Comparison of ENCODE assay signal across 10 cellular contexts in genomic region chr16:65070831-65071230, GRCh38. TPM values are rescaled to one million over a fixed set of nuclear protein-coding genes. Genes with fewer than 3 reads are reported as not detected.
DNase-seq lines count a peak whose midpoint lies in the region; ATAC-seq, FAIRE-seq and TF ChIP-seq lines count a peak whose summit lies in the region.
"Had no signal": no experiment of that assay in that cellular context is flagged by ENCODE, and none has a peak within 500 bp of the region (broad histone marks: within the 10 kb centered on the region; RNA-seq: fewer than 3 reads in every experiment).

No MANE protein-coding gene starts in this region.

- no peak overlapping the region for H3K4me3 Mint-ChIP-seq in MCF 10A (ENCODE audit: unreplicated experiment)
- no peak overlapping the region for H3K4me3 Mint-ChIP-seq in CD8-positive, alpha-beta memory T cell
- H3K4me3 Mint-ChIP-seq: activated naive CD8-positive, alpha-beta T cell treated with anti-CD3 and anti-CD28 coated beads, Interleukin-2, amount 10 ng/mL, durations not matched to agents 7 days and 5 days; stimulated activated naive CD8-positive, alpha-beta T cell treated with anti-CD3 and anti-CD28 coated beads, Interleukin-15, Interleukin-2, amounts not matched to agents 100 ng/mL and 50 ng/mL, for 24 hours had no signal

- FAIRE-seq in HTR-8/SVneo (lab: Jason Lieb, UNC) (no peak), keratinocyte (lab: Jason Lieb, UNC) (peak; percentile 87)

- CTCF ChIA-PET in MCF 10A (lab: Yijun Ruan, JAX) = interaction anchor here (1.7 kb wide), 1 partner anchor 14 kb away, joined by 3 read pairs; no protein-coding TSS in a partner anchor
- CTCF ChIA-PET in CD8-positive, alpha-beta memory T cell (lab: Charles Lee) = no interaction called here

- H3K4me1 ChIP-seq in keratinocyte (ENCODE audit: control insufficient read depth, extremely low read depth, insufficient read depth, low read length) = peaks cover 4% of the 10 kb centered on the region
- H3K4me1 ChIP-seq in stomach smooth muscle (ENCODE audit: control insufficient read depth, insufficient read depth, low read length) = peaks cover 35% of the 10 kb centered on the region
- H3K4me1 ChIP-seq in CD8-positive, alpha-beta memory T cell (ENCODE audit: insufficient read depth, low read length) = no peaks in the 10 kb centered on the region

- intact Hi-C loops in MCF 10A (cut with micrococcal nuclease) = no loop called here

- no peaks in the 10 kb centered on the region for H3K9me3 Mint-ChIP-seq in MCF 10A (ENCODE audit: unreplicated experiment)
- H3K9me3 Mint-ChIP-seq in CD8-positive, alpha-beta memory T cell = peaks cover 2 to 19% (median 10%) of the 10 kb centered on the region in 5 donors
- H3K9me3 Mint-ChIP-seq: activated naive CD8-positive, alpha-beta T cell treated with anti-CD3 and anti-CD28 coated beads, Interleukin-2, amount 10 ng/mL, durations not matched to agents 7 days and 5 days had no signal

- H3K9ac ChIP-seq in keratinocyte (ENCODE audit: control insufficient read depth, extremely low read depth, insufficient read depth, low read length) (no peak overlapping the region), stomach smooth muscle (ENCODE audit: low read length in 2 of 2) (peak overlapping the region; percentile 54 to 66)

- H3K36me3 Mint-ChIP-seq in MCF 10A (ENCODE audit: insufficient read depth, unreplicated experiment) = no peaks in the 10 kb centered on the region
- no peaks in the 10 kb centered on the region for H3K36me3 Mint-ChIP-seq in CD8-positive, alpha-beta memory T cell
- H3K36me3 Mint-ChIP-seq: activated naive CD8-positive, alpha-beta T cell treated with anti-CD3 and anti-CD28 coated beads, Interleukin-2, amount 10 ng/mL, durations not matched to agents 7 days and 5 days had no signal

- POLR2A ChIA-PET in MCF 10A (lab: Yijun Ruan, JAX) = no interaction called here
- POLR2A ChIA-PET in CD8-positive, alpha-beta memory T cell (lab: Charles Lee) = no interaction called here

- H3K4me1 Mint-ChIP-seq in MCF 10A (ENCODE audit: insufficient read depth, unreplicated experiment) = peaks cover 11% of the 10 kb centered on the region
- no peaks in the 10 kb centered on the region for H3K4me1 Mint-ChIP-seq in CD8-positive, alpha-beta memory T cell
- H3K4me1 Mint-ChIP-seq: activated naive CD8-positive, alpha-beta T cell treated with anti-CD3 and anti-CD28 coated beads, Interleukin-2, amount 10 ng/mL, durations not matched to agents 7 days and 5 days had no signal

- no peak overlapping the region for H3K4me2 ChIP-seq in keratinocyte (ENCODE audit: control insufficient read depth, extremely low read depth, insufficient read depth, low read depth, low read length)

- H3K4me3 ChIP-seq in keratinocyte (ENCODE audit: control insufficient read depth in 2 of 3, extremely low read depth in 1 of 3, insufficient read depth in 2 of 3, low read depth in 1 of 3, low read length in 3 of 3) = no peak overlapping the region
- peak overlapping the region; percentile 55 to 71 for H3K4me3 ChIP-seq in stomach smooth muscle (ENCODE audit: low read length in 2 of 2)
- no peak overlapping the region for H3K4me3 ChIP-seq in CD8-positive, alpha-beta memory T cell (ENCODE audit: low read length)

- no peaks in the 10 kb centered on the region for H3K27me3 Mint-ChIP-seq in MCF 10A (ENCODE audit: insufficient read depth, unreplicated experiment)
- H3K27me3 Mint-ChIP-seq in CD8-positive, alpha-beta memory T cell = peaks cover 0 to 4% of the 10 kb centered on the region in 2 donors
- H3K27me3 Mint-ChIP-seq: activated naive CD8-positive, alpha-beta T cell treated with anti-CD3 and anti-CD28 coated beads, Interleukin-2, amount 10 ng/mL, durations not matched to agents 7 days and 5 days; stimulated activated naive CD8-positive, alpha-beta T cell treated with anti-CD3 and anti-CD28 coated beads, Interleukin-15, Interleukin-2, amounts not matched to agents 100 ng/mL and 50 ng/mL, for 24 hours had no signal

- H2AFZ ChIP-seq in keratinocyte (ENCODE audit: control insufficient read depth, low read length) = no peak overlapping the region

- no peak overlapping the region for H3K27ac Mint-ChIP-seq in MCF 10A (ENCODE audit: low read depth, unreplicated experiment)
- H3K27ac Mint-ChIP-seq in CD8-positive, alpha-beta memory T cell = no peak overlapping the region
- H3K27ac Mint-ChIP-seq: activated naive CD8-positive, alpha-beta T cell treated with anti-CD3 and anti-CD28 coated beads, Interleukin-2, amount 10 ng/mL, durations not matched to agents 7 days and 5 days; stimulated activated naive CD8-positive, alpha-beta T cell treated with anti-CD3 and anti-CD28 coated beads, Interleukin-15, Interleukin-2, amounts not matched to agents 100 ng/mL and 50 ng/mL, for 24 hours had no signal

- peaks cover 36% of the 10 kb centered on the region for H3K79me2 ChIP-seq in keratinocyte (ENCODE audit: control insufficient read depth, insufficient read depth, low read length)

- H4K20me1 ChIP-seq in keratinocyte (ENCODE audit: control insufficient read depth, extremely low read depth, insufficient read depth, low read length) = no peaks in the 10 kb centered on the region

- H3K36me3 ChIP-seq in keratinocyte (ENCODE audit: control insufficient read depth in 2 of 2, extremely low read depth in 1 of 2, insufficient read depth in 2 of 2, low read length in 2 of 2) (no peaks in the 10 kb centered on the region), stomach smooth muscle (ENCODE audit: control insufficient read depth in 2 of 2, insufficient read depth in 2 of 2, low read length in 2 of 2) (no peaks in the 10 kb centered on the region)
- no peaks in the 10 kb centered on the region for H3K36me3 ChIP-seq in CD8-positive, alpha-beta memory T cell (ENCODE audit: insufficient read depth, low read length)

- no peaks in the 10 kb centered on the region for H3K9me1 ChIP-seq in keratinocyte (ENCODE audit: control insufficient read depth, extremely low read depth, insufficient read depth, low read length)

- H3K27ac ChIP-seq in keratinocyte (ENCODE audit: control insufficient read depth, insufficient read depth, low read length) (no peak overlapping the region), stomach smooth muscle (ENCODE audit: low read length) (peak overlapping the region; percentile 91)
- no peak overlapping the region for H3K27ac ChIP-seq in CD8-positive, alpha-beta memory T cell (ENCODE audit: low read depth, low read length)

- dilution Hi-C loops in keratinocyte (cut with MboI; ENCODE audit: extremely low pct_ligation_motif_present, low sequenced_read_pairs) = no loop called here

- DNase-seq in HTR-8/SVneo (ENCODE audit: insufficient read length, low spot score) (peak; percentile 27), MCF 10A (ENCODE audit: unreplicated experiment) (peak; percentile 90), keratinocyte (ENCODE audit: low read depth, low spot score) (no peak), NCI-H187 (lab: John Stamatoyannopoulos, UW) (no peak), HPDE6-E6E7 (ENCODE audit: extremely low spot score) (no peak)
- DNase-seq in CD8-positive, alpha-beta memory T cell = no peak
- DNase-seq: activated naive CD8-positive, alpha-beta T cell treated with anti-CD3 and anti-CD28 coated beads, Interleukin-2, amount 10 ng/mL, durations not matched to agents 7 days and 5 days had no signal

- no peak for ATAC-seq in HG03378 (IDR thresholded peaks at IDR 0.05; ENCODE audit: unreplicated experiment)

- H3K27me3 ChIP-seq in keratinocyte (ENCODE audit: control insufficient read depth, extremely low read depth, insufficient read depth, low read length) (no peaks in the 10 kb centered on the region), stomach smooth muscle (ENCODE audit: control insufficient read depth in 1 of 2, insufficient read depth in 2 of 2, low read length in 2 of 2) (no peaks in the 10 kb centered on the region)
- no peaks in the 10 kb centered on the region for H3K27me3 ChIP-seq in CD8-positive, alpha-beta memory T cell (ENCODE audit: insufficient read depth, low read length, poor library complexity, severe bottlenecking)

- BruUV-seq in MCF 10A (replicated peaks; lab: Mats Ljungman, UMichigan) = no TSS peak

- TF ChIP-seq CTCF in MCF 10A (IDR thresholded peaks at IDR 0.05; ENCODE audit: unreplicated experiment) (no peak), keratinocyte (optimal IDR thresholded peaks at IDR 0.05 in 1 of 3, IDR thresholded peaks at IDR 0.05 in 1 of 3, conservative IDR thresholded peaks at IDR 0.05 in 1 of 3; ENCODE audit: extremely low read depth in 1 of 3, insufficient read depth in 2 of 3, low read length in 3 of 3) (no peak)

- H3K9me3 ChIP-seq in keratinocyte (ENCODE audit: control insufficient read depth, low read depth, low read length) = no peaks in the 10 kb centered on the region
- no peaks in the 10 kb centered on the region for H3K9me3 ChIP-seq in stomach smooth muscle (ENCODE audit: control insufficient read depth in 2 of 2, low read length in 2 of 2)
- no peaks in the 10 kb centered on the region for H3K9me3 ChIP-seq in CD8-positive, alpha-beta memory T cell (ENCODE audit: low read length)

RNA-seq across cellular contexts. Expression of gene CDH11, which starts 51.0 kb away (rescaled TPM):
- total RNA-seq in MCF 10A (2022) = 0.33 and 0.83 TPM in 2 replicates
- polyA plus RNA-seq in keratinocyte = 17.8 to 67.7 TPM (median 36.8 TPM) in 3 replicates
- polyA plus RNA-seq in keratinocyte (2011; ENCODE audit: low read depth) = 1.2 TPM
- polyA plus RNA-seq in keratinocyte (2011; cell fraction: cytosol; rRNA removed) = 10.8 and 12.5 TPM in 2 replicates
- 50.9 and 52.0 TPM in 2 replicates for polyA plus RNA-seq in keratinocyte (2011; cell fraction: nucleus; rRNA removed)
- 1.1 and 50.4 TPM in 2 replicates for polyA plus RNA-seq in keratinocyte (2012; ENCODE audit: low replicate concordance)
- 33.8 to 109 TPM (median 100 TPM) in 3 replicates for polyA minus RNA-seq in keratinocyte
- polyA minus RNA-seq in keratinocyte (2011; cell fraction: cytosol; rRNA and poly(A)+ RNA removed) = 34.1 TPM
- polyA minus RNA-seq in keratinocyte (2011; cell fraction: nucleus; rRNA and poly(A)+ RNA removed) = 71.8 and 152 TPM in 2 replicates
- not detected for total RNA-seq in CD8-positive, alpha-beta memory T cell
- polyA plus RNA-seq in CD8-positive, alpha-beta memory T cell = not detected
- total RNA-seq: activated naive CD8-positive, alpha-beta T cell treated with anti-CD3 and anti-CD28 coated beads, Interleukin-2, amount 10 ng/mL, durations not matched to agents 7 days and 5 days had no signal

Comparison
In these comparisons a context has a peak if more than half of its experiments do, and no peak if none do; other contexts are left out.
1. DNase-seq: peak in HTR-8/SVneo (single experiment) and MCF 10A (single experiment); none in keratinocyte (single experiment), NCI-H187 (0 of 2), CD8-positive, alpha-beta memory T cell (0 of 5) and HPDE6-E6E7 (single experiment).
2. H3K4me3 ChIP-seq: peak in stomach smooth muscle (2 of 2); none in keratinocyte (0 of 3) and CD8-positive, alpha-beta memory T cell (single experiment).